Comparison of ENCODE assay signal across 25 cellular contexts in the genomic region with DNA sequence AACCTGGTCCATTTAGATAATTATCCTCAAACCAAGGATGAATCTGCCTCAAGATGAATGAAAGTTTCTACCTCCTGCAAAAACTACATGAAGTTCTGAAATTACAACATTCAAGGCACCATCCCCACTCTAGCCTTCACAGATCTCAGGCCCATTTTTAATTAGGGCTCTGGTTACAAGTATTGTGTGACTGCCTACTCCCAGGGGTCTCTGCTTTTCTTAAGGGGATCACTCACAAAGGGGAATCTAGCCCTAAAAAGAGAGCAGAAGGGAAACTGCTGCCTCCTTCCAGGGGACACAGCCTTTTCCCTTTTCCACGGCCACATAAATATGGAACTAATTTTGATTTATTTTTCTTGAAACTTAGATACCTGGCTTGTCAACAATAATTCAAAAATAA. TPM values are rescaled to one million over a fixed set of nuclear protein-coding genes. Genes with fewer than 3 reads are reported as not detected.
DNase-seq lines count a peak whose midpoint lies in the region; ATAC-seq and TF ChIP-seq lines count a peak whose summit lies in the region.
"Had no signal": no experiment of that assay in that cellular context is flagged by ENCODE, and none has a peak within 500 bp of the region (broad histone marks: within the 10 kb centered on the region; RNA-seq: fewer than 3 reads in every experiment).

No MANE protein-coding gene starts in this region.

- H3K27ac ChIP-seq in SK-N-SH (ENCODE audit: low read depth in 2 of 2, low read length in 1 of 2) (no peak overlapping the region), lung (ENCODE audit: low read depth in 1 of 2, low read length in 1 of 2) (peak overlapping the region; percentile 14 to 59), smooth muscle cell (ENCODE audit: low read depth) (no peak overlapping the region)
- H3K27ac ChIP-seq: RWPE1 had no signal

- H3K4me1 ChIP-seq in SK-N-SH (ENCODE audit: control insufficient read depth in 1 of 2, insufficient read depth in 2 of 2, low read depth in 1 of 2, low read length in 1 of 2) (peaks cover 0 to 12% of the 10 kb centered on the region in 2 experiments; a peak in 1 of 4 replicates), lung (ENCODE audit: control insufficient read depth in 2 of 2, insufficient read depth in 2 of 2, low read length in 2 of 2) (peaks cover 7 to 8% of the 10 kb centered on the region in 2 donors), smooth muscle cell (ENCODE audit: low read depth) (peaks cover 9% of the 10 kb centered on the region)

- H3K9ac ChIP-seq in SK-N-SH (no peak overlapping the region), smooth muscle cell (ENCODE audit: low read depth) (no peak overlapping the region)

- no peaks in the 10 kb centered on the region for H3K9me3 ChIP-seq in SK-N-SH
- H3K9me3 ChIP-seq in lung (ENCODE audit: control insufficient read depth in 2 of 2, insufficient read depth in 1 of 2, low read length in 1 of 2), result no peaks in the 10 kb centered on the region
- H3K9me3 ChIP-seq in smooth muscle cell (replicated peaks; ENCODE audit: low read depth), result no peaks in the 10 kb centered on the region
- H3K9me3 ChIP-seq: BLaER1 treated with 17β-estradiol and CSF1 and Interleukin-3, amounts not matched to agents 10 nM and 100 nM; Caco-2 had no signal

- H3K36me3 ChIP-seq in SK-N-SH (replicated peaks in 1 of 2; ENCODE audit: control insufficient read depth in 1 of 2, insufficient read depth in 2 of 2, low read length in 1 of 2) (no peaks in the 10 kb centered on the region), lung (ENCODE audit: control insufficient read depth in 2 of 2, insufficient read depth in 2 of 2, low read length in 2 of 2) (no peaks in the 10 kb centered on the region), smooth muscle cell (ENCODE audit: low read depth) (no peaks in the 10 kb centered on the region)
- H3K36me3 ChIP-seq: BLaER1 treated with 17β-estradiol and CSF1 and Interleukin-3, amounts not matched to agents 10 nM and 100 nM had no signal

- H3K9me2 ChIP-seq in SK-N-SH, result no peaks in the 10 kb centered on the region

- H2AFZ ChIP-seq in SK-N-SH (ENCODE audit: low read depth) (no peak overlapping the region), smooth muscle cell (ENCODE audit: low read depth) (peak overlapping the region; percentile 72)

- H3K4me3 Mint-ChIP-seq in stimulated activated naive CD8-positive, alpha-beta T cell treated with anti-CD3 and anti-CD28 coated beads, Interleukin-15, amount 100 ng/mL, for 72 hours, result no peak overlapping the region
- H3K4me3 Mint-ChIP-seq in T-helper 2 cell treated with Interferon-gamma antibody and Interleukin-4, amounts not matched to agents 5 μg/mL and 100 μg/mL, for 36 hours, result no peak overlapping the region
- H3K4me3 Mint-ChIP-seq: CD4-positive, alpha-beta memory T cell had no signal

- H3K27me3 Mint-ChIP-seq in stimulated activated naive CD8-positive, alpha-beta T cell treated with anti-CD3 and anti-CD28 coated beads, Interleukin-15, amount 100 ng/mL, for 72 hours, result no peaks in the 10 kb centered on the region
- H3K27me3 Mint-ChIP-seq in T-helper 2 cell treated with Interferon-gamma antibody and Interleukin-4, amounts not matched to agents 5 μg/mL and 100 μg/mL, for 36 hours (ENCODE audit: low read depth), result peaks cover 4% of the 10 kb centered on the region

- no peaks in the 10 kb centered on the region for H3K4me1 Mint-ChIP-seq in stimulated activated naive CD8-positive, alpha-beta T cell treated with anti-CD3 and anti-CD28 coated beads, Interleukin-15, amount 100 ng/mL, for 72 hours
- peaks cover 24% of the 10 kb centered on the region for H3K4me1 Mint-ChIP-seq in T-helper 2 cell treated with Interferon-gamma antibody and Interleukin-4, amounts not matched to agents 5 μg/mL and 100 μg/mL, for 36 hours (ENCODE audit: low read depth)
- H3K4me1 Mint-ChIP-seq: CD4-positive, alpha-beta memory T cell had no signal

- no peak overlapping the region for H3K4me2 ChIP-seq in SK-N-SH
- H3K4me2 ChIP-seq in smooth muscle cell, result no peak overlapping the region

- H3K79me2 ChIP-seq in SK-N-SH (ENCODE audit: insufficient read depth) (no peaks in the 10 kb centered on the region), smooth muscle cell (ENCODE audit: low read depth) (no peaks in the 10 kb centered on the region)

- H3K9me3 Mint-ChIP-seq in stimulated activated naive CD8-positive, alpha-beta T cell treated with anti-CD3 and anti-CD28 coated beads, Interleukin-15, amount 100 ng/mL, for 72 hours, result no peaks in the 10 kb centered on the region
- peaks cover 11% of the 10 kb centered on the region for H3K9me3 Mint-ChIP-seq in T-helper 2 cell treated with Interferon-gamma antibody and Interleukin-4, amounts not matched to agents 5 μg/mL and 100 μg/mL, for 36 hours
- H3K9me3 Mint-ChIP-seq: CD4-positive, alpha-beta memory T cell had no signal

- TF ChIP-seq EP300 in SK-N-SH (IDR thresholded peaks at IDR 0.05; ENCODE audit: borderline replicate concordance in 1 of 2, low read depth in 1 of 2, low read length in 1 of 2), result no peak

- H3K27me3 ChIP-seq in SK-N-SH (ENCODE audit: insufficient read depth) (no peaks in the 10 kb centered on the region), lung (ENCODE audit: control insufficient read depth, insufficient read depth) (no peaks in the 10 kb centered on the region), smooth muscle cell (ENCODE audit: low read depth) (no peaks in the 10 kb centered on the region)
- H3K27me3 ChIP-seq: BLaER1 treated with 17β-estradiol and CSF1 and Interleukin-3, amounts not matched to agents 10 nM and 100 nM had no signal

- CTCF ChIA-PET in SK-N-SH (lab: Yijun Ruan, JAX), result no interaction called here
- CTCF ChIA-PET in GM10248 (lab: Yijun Ruan, JAX), result interaction anchor here (1.6 kb wide), 1 partner anchor 17 kb away, joined by 4 read pairs; no protein-coding TSS in a partner anchor

- no peak for TF ChIP-seq RAD21 in SK-N-SH (IDR thresholded peaks at IDR 0.05; ENCODE audit: low read length)

- DNase-seq in SK-N-SH, result no peak
- DNase-seq in NCI-H69 (lab: John Stamatoyannopoulos, UW), result peak; percentile 50
- no peak for DNase-seq in lung (ENCODE audit: low spot score)
- DNase-seq in smooth muscle cell (lab: John Stamatoyannopoulos, UW; ENCODE audit: unreplicated experiment), result no peak
- DNase-seq in stimulated activated naive CD8-positive, alpha-beta T cell treated with anti-CD3 and anti-CD28 coated beads, Interleukin-15, amount 100 ng/mL, for 72 hours, result no peak
- DNase-seq in GM10248 (ENCODE audit: extremely low spot score), result no peak
- DNase-seq in T-helper 2 cell treated with Interferon-gamma antibody and Interleukin-4, amounts not matched to agents 5 μg/mL and 100 μg/mL, for 36 hours (ENCODE audit: low spot score), result no peak
- DNase-seq: 8988T; Caco-2; CD4-positive, alpha-beta memory T cell; DMS 273 treated with DMSO at 0.1 percent for 48 hours; DMS79 treated with DMSO at 0.1 percent for 48 hours; NCI-H1417; NCI-H1694 treated with DMSO at 0.1 percent for 48 hours; NCI-H2081 treated with DMSO at 0.1 percent for 48 hours; NCI-H510A treated with DMSO at 0.1 percent for 48 hours; NCI-H774; NK-92 treated with Interleukin-12 subunit alpha and Interleukin-12 subunit beta, amount 100 ng/mL, for 24 hours; SHP77 treated with DMSO at 0.1 percent for 48 hours had no signal

- no peaks in the 10 kb centered on the region for H4K20me1 ChIP-seq in SK-N-SH (ENCODE audit: insufficient read depth)
- H4K20me1 ChIP-seq in smooth muscle cell (ENCODE audit: low read depth), result no peaks in the 10 kb centered on the region
- H4K20me1 ChIP-seq: BLaER1 treated with 17β-estradiol and CSF1 and Interleukin-3, amounts not matched to agents 10 nM and 100 nM had no signal

- H3K36me3 Mint-ChIP-seq in T-helper 2 cell treated with Interferon-gamma antibody and Interleukin-4, amounts not matched to agents 5 μg/mL and 100 μg/mL, for 36 hours (ENCODE audit: low read depth), result peaks cover 5% of the 10 kb centered on the region
- H3K36me3 Mint-ChIP-seq: CD4-positive, alpha-beta memory T cell had no signal

- 47% methylated on average over 1 of the region's 1 CpG for WGBS in SK-N-SH (ENCODE audit: low lambda C conversion rate)
- WGBS in lung, 2 donors, result 63 to 85% methylated on average over 1 of the region's 1 CpG
- 88% methylated on average over 1 of the region's 1 CpG for WGBS in smooth muscle cell (ENCODE audit: low lambda C conversion rate)

- no peak overlapping the region for H3K27ac Mint-ChIP-seq in stimulated activated naive CD8-positive, alpha-beta T cell treated with anti-CD3 and anti-CD28 coated beads, Interleukin-15, amount 100 ng/mL, for 72 hours
- H3K27ac Mint-ChIP-seq in T-helper 2 cell treated with Interferon-gamma antibody and Interleukin-4, amounts not matched to agents 5 μg/mL and 100 μg/mL, for 36 hours, result no peak overlapping the region
- H3K27ac Mint-ChIP-seq: CD4-positive, alpha-beta memory T cell had no signal

- ATAC-seq in SK-N-SH treated with all-trans-retinoic acid at 6 μM for 48 hours (peak; percentile 40; the same call in 2 of the 3 replicates), lung (ENCODE audit: insufficient read depth, low FRiP score) (no peak)
- no peak for ATAC-seq in stimulated activated naive CD8-positive, alpha-beta T cell treated with anti-CD3 and anti-CD28 coated beads, Interleukin-15, amount 100 ng/mL, for 72 hours
- ATAC-seq: GM12878, HCT116 had no signal

- POLR2A ChIA-PET in SK-N-SH (lab: Yijun Ruan, JAX) (interaction anchor here (0.5 kb wide), 1 partner anchor 16 kb away, joined by 3 read pairs; no protein-coding TSS in a partner anchor), GM10248 (lab: Yijun Ruan, JAX) (no interaction called here)

- H3K4me3 ChIP-seq in SK-N-SH (ENCODE audit: low read depth in 2 of 2, low read length in 1 of 2) (no peak overlapping the region), lung (no peak overlapping the region), smooth muscle cell (no peak overlapping the region)
- H3K4me3 ChIP-seq: BLaER1 treated with 17β-estradiol and CSF1 and Interleukin-3, amounts not matched to agents 10 nM and 100 nM; GM12878; SK-N-MC had no signal

- H3F3A ChIP-seq in SK-N-SH (replicated peaks; ENCODE audit: insufficient read depth), result no peaks in the 10 kb centered on the region
- no peaks in the 10 kb centered on the region for H3F3A ChIP-seq in smooth muscle cell (ENCODE audit: low read depth)

- no peak for TF ChIP-seq CTCF in SK-N-SH (IDR thresholded peaks at IDR 0.05)
- TF ChIP-seq CTCF in lung (IDR thresholded peaks at IDR 0.05; ENCODE audit: control extremely low read depth, extremely low read depth), result no peak
- no peak for TF ChIP-seq CTCF in smooth muscle cell (IDR thresholded peaks at IDR 0.05; ENCODE audit: borderline replicate concordance, insufficient read depth, poor library complexity, severe bottlenecking)
- no peak for TF ChIP-seq CTCF in GM10248 (IDR thresholded peaks at IDR 0.05; ENCODE audit: control extremely low read depth, extremely low read depth, low read depth, missing control alignments)

TF ChIP-seq in SK-N-SH treated with all-trans-retinoic acid at 6 μM for 48 hours, 23 proteins besides CTCF, POLR2A, EP300 and RAD21 (continues in another document):
- no peak for TF ChIP-seq CSDC2 (CRISPR knock-in tag; IDR thresholded peaks at IDR 0.05)

RNA-seq across cellular contexts. Expression of a gene that starts 17.4 kb away (rescaled TPM):
- polyA plus RNA-seq in SK-N-SH (2012; rRNA removed) (3.0 and 5.2 TPM in 2 replicates), lung (1 to 10 TPM; 5.9 to 6.4 TPM), smooth muscle cell (12.4 and 12.6 TPM in 2 replicates)
- polyA plus RNA-seq in SK-N-SH (2012; cell fraction: cytosol; rRNA removed), result 4.5 and 4.9 TPM in 2 replicates
- 4.1 and 6.5 TPM in 2 replicates for polyA plus RNA-seq in SK-N-SH (2012; cell fraction: nucleus; rRNA removed)
- total RNA-seq in lung (10 to 100 TPM; 16.6 to 42.0 TPM), smooth muscle cell (21.7 and 32.3 TPM in 2 replicates)

Comparison
In these comparisons a context has a peak if more than half of its experiments do, and no peak if none do; other contexts are left out.
1. H3K27ac ChIP-seq: peak in lung (2 of 2); none in SK-N-SH (0 of 2) and smooth muscle cell (single experiment).